Comparison of ENCODE assay signal across 8 cellular contexts in the genomic region with DNA sequence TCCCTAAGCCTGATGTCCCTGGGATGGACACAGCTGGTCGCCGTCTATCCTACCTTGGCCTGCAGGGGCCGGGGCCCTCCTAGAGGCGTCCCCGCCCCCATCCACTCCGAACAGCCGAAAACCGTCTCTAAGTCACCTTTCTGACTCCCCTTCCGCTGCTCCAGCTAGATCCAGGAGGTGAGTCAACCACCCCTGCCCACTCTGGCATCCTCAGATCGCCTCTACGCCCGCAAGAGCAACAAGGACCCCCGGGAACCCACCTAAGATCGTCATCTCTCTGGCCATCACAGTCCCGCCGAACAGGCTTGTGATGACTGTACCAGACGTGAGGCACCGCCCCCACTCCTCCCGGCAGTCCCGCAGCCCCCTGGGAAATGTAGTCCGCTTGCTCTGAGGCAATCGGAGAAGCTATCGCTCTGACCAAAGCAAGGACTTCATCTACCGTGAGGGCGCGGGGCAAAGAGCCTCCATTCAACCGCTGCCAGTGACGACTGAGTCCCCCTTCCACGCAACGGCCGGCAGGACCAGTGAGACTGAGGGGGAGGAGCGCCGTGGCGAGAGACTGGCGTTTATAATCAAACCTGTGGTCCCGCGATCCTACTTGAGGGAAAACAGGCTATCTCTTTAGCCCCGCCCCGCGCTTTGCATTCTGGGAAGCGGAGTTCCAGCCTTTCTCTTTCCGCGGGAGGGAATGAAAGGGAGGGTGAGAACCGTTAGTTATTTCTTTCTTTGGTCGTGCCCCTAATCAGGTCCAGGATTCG. TPM values are rescaled to one million over a fixed set of nuclear protein-coding genes. Genes with fewer than 3 reads are reported as not detected.
DNase-seq lines count a peak whose midpoint lies in the region; ATAC-seq and FAIRE-seq lines count a peak whose summit lies in the region.

A gene with protein sequence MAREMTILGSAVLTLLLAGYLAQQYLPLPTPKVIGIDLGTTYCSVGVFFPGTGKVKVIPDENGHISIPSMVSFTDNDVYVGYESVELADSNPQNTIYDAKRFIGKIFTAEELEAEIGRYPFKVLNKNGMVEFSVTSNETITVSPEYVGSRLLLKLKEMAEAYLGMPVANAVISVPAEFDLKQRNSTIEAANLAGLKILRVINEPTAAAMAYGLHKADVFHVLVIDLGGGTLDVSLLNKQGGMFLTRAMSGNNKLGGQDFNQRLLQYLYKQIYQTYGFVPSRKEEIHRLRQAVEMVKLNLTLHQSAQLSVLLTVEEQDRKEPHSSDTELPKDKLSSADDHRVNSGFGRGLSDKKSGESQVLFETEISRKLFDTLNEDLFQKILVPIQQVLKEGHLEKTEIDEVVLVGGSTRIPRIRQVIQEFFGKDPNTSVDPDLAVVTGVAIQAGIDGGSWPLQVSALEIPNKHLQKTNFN (minus strand): TSS at position 312 of the 761 bp plus-strand sequence. CDS start 27 bp downstream, at position 285.

- WGBS in mesenchymal stem cell: under 1% methylated on average over 46 of the region's 46 CpGs

- FAIRE-seq in HTR-8/SVneo (lab: Jason Lieb, UNC): peak; percentile 95

- H3K4me1 ChIP-seq in endocrine pancreas (ENCODE audit: control insufficient read depth, insufficient read depth, low read length) (peaks cover 3% of the 10 kb centered on the region), mesenchymal stem cell (ENCODE audit: control insufficient read depth, insufficient read depth, low read depth, low read length) (peaks cover 1% of the 10 kb centered on the region)

- H4K8ac ChIP-seq in mesenchymal stem cell (ENCODE audit: low read length): peak within 1 kb of the TSS; percentile 31

- H3K4me3 ChIP-seq in endocrine pancreas (ENCODE audit: control insufficient read depth, insufficient read depth, low read length) (peak within 1 kb of the TSS; percentile 95), mesenchymal stem cell (ENCODE audit: insufficient read depth in 1 of 2, low read depth in 1 of 2, low read length in 2 of 2) (peak within 1 kb of the TSS; percentile 87 to 97)

- H3K9ac ChIP-seq in endocrine pancreas (ENCODE audit: control insufficient read depth, insufficient read depth, low read length): peak within 1 kb of the TSS; percentile 80
- peak within 1 kb of the TSS; percentile 96 for H3K9ac ChIP-seq in mesenchymal stem cell (ENCODE audit: low read length)

- H3K27ac ChIP-seq in mesenchymal stem cell (ENCODE audit: low read length, poor library complexity, severe bottlenecking): peak within 1 kb of the TSS; percentile 68

- H3K23ac ChIP-seq in mesenchymal stem cell (ENCODE audit: low read length in 2 of 2): no peak within 1 kb of the TSS

- peak within 1 kb of the TSS; percentile 78 for H4K91ac ChIP-seq in mesenchymal stem cell (ENCODE audit: low read length)

- ATAC-seq in GM21367 (IDR thresholded peaks at IDR 0.05; ENCODE audit: unreplicated experiment): peak; percentile 98

- peak; percentile 99 for DNase-seq in COR-L47 (lab: John Stamatoyannopoulos, UW)
- DNase-seq in HTR-8/SVneo (ENCODE audit: insufficient read length, low spot score): peak; percentile 96
- peak; percentile 99 for DNase-seq in NOMO-1 treated with dmso at 0.1 percent for 144 hours (lab: John Stamatoyannopoulos, UW; ENCODE audit: unreplicated experiment)
- DNase-seq in activated CD8-positive, alpha-beta memory T cell treated with anti-CD3 and anti-CD28 coated beads, Interleukin-2, amount 50 U/mL, for 1 hour (ENCODE audit: extremely low read depth): peak; percentile 97
- DNase-seq in mesenchymal stem cell: peak; percentile 100
- peak; percentile 96 for DNase-seq in stimulated activated CD8-positive, alpha-beta memory T cell treated with anti-CD3 and anti-CD28 coated beads, Interleukin-12 subunit alpha, Interleukin-12 subunit beta, amount 100 ng/mL, for 4 hours (ENCODE audit: low read depth)

- peak within 1 kb of the TSS; percentile 78 for H3K4me2 ChIP-seq in mesenchymal stem cell (ENCODE audit: low read length, poor library complexity, severe bottlenecking)

- H3K14ac ChIP-seq in mesenchymal stem cell (ENCODE audit: low read length in 2 of 2): peak within 1 kb of the TSS in 1 of 2 experiments; percentile 46

- H3K27me3 ChIP-seq in endocrine pancreas (ENCODE audit: control insufficient read depth, insufficient read depth, low read length) (no peaks in the 10 kb centered on the region), mesenchymal stem cell (ENCODE audit: control insufficient read depth in 1 of 2, insufficient read depth in 1 of 2, low read length in 2 of 2) (no peaks in the 10 kb centered on the region)

- H2BK12ac ChIP-seq in mesenchymal stem cell (ENCODE audit: low read length in 2 of 2): no peak within 1 kb of the TSS

- H2BK120ac ChIP-seq in mesenchymal stem cell (ENCODE audit: low read depth, low read length): peak within 1 kb of the TSS; percentile 51

- peaks cover 5% of the 10 kb centered on the region for H3K79me1 ChIP-seq in mesenchymal stem cell (replicated peaks; ENCODE audit: low read length, poor library complexity, severe bottlenecking)

- no peak within 1 kb of the TSS for H2AK5ac ChIP-seq in mesenchymal stem cell (ENCODE audit: low read length, severe bottlenecking)

- H3K36me3 ChIP-seq in endocrine pancreas (ENCODE audit: control insufficient read depth, insufficient read depth, low read length) (peaks cover under 1% of the 10 kb centered on the region), mesenchymal stem cell (ENCODE audit: control insufficient read depth in 1 of 2, insufficient read depth in 2 of 2, low read depth in 1 of 2, low read length in 2 of 2) (peaks cover 3 to 5% of the 10 kb centered on the region in 2 experiments)

- peak within 1 kb of the TSS; percentile 60 for H2AFZ ChIP-seq in mesenchymal stem cell (ENCODE audit: low read depth, low read length)

- H2BK15ac ChIP-seq in mesenchymal stem cell (ENCODE audit: low read depth, poor library complexity, severe bottlenecking): no peak within 1 kb of the TSS

- peak within 1 kb of the TSS; percentile 14 for H2BK5ac ChIP-seq in mesenchymal stem cell (ENCODE audit: low read depth, low read length, poor library complexity, severe bottlenecking)

- no peaks in the 10 kb centered on the region for H3K9me3 ChIP-seq in endocrine pancreas (ENCODE audit: control insufficient read depth, low read length)
- H3K9me3 ChIP-seq in mesenchymal stem cell (ENCODE audit: control insufficient read depth, low read length): no peaks in the 10 kb centered on the region

- peak within 1 kb of the TSS; percentile 26 to 52 for H3K4ac ChIP-seq in mesenchymal stem cell (ENCODE audit: low read depth in 1 of 2, low read length in 2 of 2)

- peak within 1 kb of the TSS; percentile 56 to 76 for H3K18ac ChIP-seq in mesenchymal stem cell (ENCODE audit: low read depth in 1 of 2, low read length in 2 of 2)

RNA-seq across cellular contexts. Expression of the gene that starts here (rescaled TPM):
- polyA plus RNA-seq in mesenchymal stem cell (2013, experiment 1 of 2): 32.6 TPM
- polyA plus RNA-seq in mesenchymal stem cell (2013, experiment 2 of 2): 34.2 TPM

Comparison
In these comparisons a context has a peak if more than half of its experiments do, and no peak if none do; other contexts are left out.
1. Peak in every context shown above with its lines: DNase-seq, ATAC-seq, H3K4me3 ChIP-seq and H3K27ac ChIP-seq.